1 cellular context compared by ENCODE assay signal in genomic region chr19:4851551-4852290, GRCh38.
A peak's percentile ranks its signal among the peaks of the same experiment; 100 is the strongest.
TF ChIP-seq lines count a peak whose summit lies in the region.

No MANE protein-coding gene starts in this region.

TF ChIP-seq in HepG2, 621 proteins besides CTCF, POLR2A, EP300 and RAD21 (continued from another document and continues in another):
- peak; percentile 51; the same call in 1 of the 2 replicates for TF ChIP-seq ARID4A (CRISPR knock-in tag; IDR thresholded peaks at IDR 0.05; ENCODE audit: borderline replicate concordance)
- no peak for TF ChIP-seq SP140L (CRISPR knock-in tag; IDR thresholded peaks at IDR 0.05; ENCODE audit: borderline replicate concordance)
- TF ChIP-seq HNRNPUL1 (IDR thresholded peaks at IDR 0.05; ENCODE audit: low read depth, low read length), result no peak
- no peak for TF ChIP-seq NONO (IDR thresholded peaks at IDR 0.05)
- no peak for TF ChIP-seq NONO (CRISPR knock-in tag; conservative IDR thresholded peaks at IDR 0.05)
- no peak for TF ChIP-seq ZFP41 (CRISPR knock-in tag; IDR thresholded peaks at IDR 0.05; ENCODE audit: borderline replicate concordance)
- no peak for TF ChIP-seq ZNF512B (CRISPR knock-in tag; IDR thresholded peaks at IDR 0.05; ENCODE audit: borderline replicate concordance)
- TF ChIP-seq FOXA1 (IDR thresholded peaks at IDR 0.05), result no peak
- 0 out of 2 replicates have a peak, but pooled peaks have one; percentile 23 for TF ChIP-seq FOXA1 (CRISPR knock-in tag; IDR thresholded peaks at IDR 0.05)
- TF ChIP-seq ZMYM2 (CRISPR knock-in tag; IDR thresholded peaks at IDR 0.05), result no peak
- no peak for TF ChIP-seq ZNF337 (CRISPR knock-in tag; IDR thresholded peaks at IDR 0.05; ENCODE audit: borderline replicate concordance, low read depth)
- TF ChIP-seq ZNF451 (CRISPR knock-in tag; IDR thresholded peaks at IDR 0.05), result no peak
- TF ChIP-seq ZNF710 (CRISPR knock-in tag; IDR thresholded peaks at IDR 0.05; ENCODE audit: borderline replicate concordance), result peak; percentile 35; the same call in 1 of the 2 replicates
- no peak for TF ChIP-seq KDM4B (CRISPR knock-in tag; IDR thresholded peaks at IDR 0.05)
- peak; percentile 67; the same call in 1 of the 2 replicates for TF ChIP-seq ZNF839 (CRISPR knock-in tag; IDR thresholded peaks at IDR 0.05; ENCODE audit: borderline replicate concordance)
- TF ChIP-seq ZNF615 (CRISPR knock-in tag; IDR thresholded peaks at IDR 0.05; ENCODE audit: borderline replicate concordance), result no peak
- TF ChIP-seq FLYWCH1 (CRISPR knock-in tag; IDR thresholded peaks at IDR 0.05), result no peak
- no peak for TF ChIP-seq KLF13 (CRISPR knock-in tag; IDR thresholded peaks at IDR 0.05)
- no peak for TF ChIP-seq ZNF772 (CRISPR knock-in tag; IDR thresholded peaks at IDR 0.05)
- TF ChIP-seq ZNF670 (CRISPR knock-in tag; IDR thresholded peaks at IDR 0.05; ENCODE audit: borderline replicate concordance), result no peak
- peak; percentile 74; the same call in 1 of the 2 replicates for TF ChIP-seq MAZ (IDR thresholded peaks at IDR 0.05; ENCODE audit: borderline replicate concordance, low read depth, low read length)
- peak; percentile 93 for TF ChIP-seq MAZ (CRISPR knock-in tag; IDR thresholded peaks at IDR 0.05; ENCODE audit: low read depth)
- TF ChIP-seq SPEN (CRISPR knock-in tag; IDR thresholded peaks at IDR 0.05; ENCODE audit: low read depth), result peak; percentile 52; the same call in 1 of the 2 replicates
- TF ChIP-seq MED1 (CRISPR knock-in tag; IDR thresholded peaks at IDR 0.05), result no peak
- TF ChIP-seq MAX (IDR thresholded peaks at IDR 0.05), result peak; percentile 54; the same call in 1 of the 2 replicates
- peak; percentile 43; the same call in 1 of the 2 replicates for TF ChIP-seq SAP130 (CRISPR knock-in tag; IDR thresholded peaks at IDR 0.05; ENCODE audit: low read depth)
- no peak for TF ChIP-seq ZNF652 (CRISPR knock-in tag; IDR thresholded peaks at IDR 0.05; ENCODE audit: borderline replicate concordance, low read depth)
- TF ChIP-seq DPF2 (CRISPR knock-in tag; IDR thresholded peaks at IDR 0.05; ENCODE audit: borderline replicate concordance, low read depth), result no peak
- no peak for TF ChIP-seq GATA4 (IDR thresholded peaks at IDR 0.05; ENCODE audit: borderline replicate concordance, low read depth)
- no peak for TF ChIP-seq CEBPB (IDR thresholded peaks at IDR 0.05; ENCODE audit: borderline replicate concordance, low read depth, low read length)
- no peak for TF ChIP-seq ZNF737 (CRISPR knock-in tag; IDR thresholded peaks at IDR 0.05; ENCODE audit: borderline replicate concordance)
- TF ChIP-seq ZKSCAN1 (IDR thresholded peaks at IDR 0.05; ENCODE audit: low read length), result no peak
- no peak; the same call in 1 of the 2 replicates for TF ChIP-seq GATAD1 (CRISPR knock-in tag; IDR thresholded peaks at IDR 0.05)
- no peak for TF ChIP-seq ZBTB20 (CRISPR knock-in tag; IDR thresholded peaks at IDR 0.05; ENCODE audit: borderline replicate concordance, low read depth)
- peak; percentile 45; the same call in 1 of the 2 replicates for TF ChIP-seq CREM (IDR thresholded peaks at IDR 0.05)
- TF ChIP-seq CREM (CRISPR knock-in tag; IDR thresholded peaks at IDR 0.05), result no peak
- no peak for TF ChIP-seq HMGA1 (CRISPR knock-in tag; conservative IDR thresholded peaks at IDR 0.05)
- TF ChIP-seq PTBP1 (IDR thresholded peaks at IDR 0.05; ENCODE audit: low read depth, low read length, poor library complexity, severe bottlenecking), result no peak
- no peak for TF ChIP-seq HOXD1 (CRISPR knock-in tag; IDR thresholded peaks at IDR 0.05)
- no peak for TF ChIP-seq ZNF816 (CRISPR knock-in tag; IDR thresholded peaks at IDR 0.05; ENCODE audit: borderline replicate concordance)
- TF ChIP-seq RARG (CRISPR knock-in tag; IDR thresholded peaks at IDR 0.05; ENCODE audit: low read depth), result no peak
- TF ChIP-seq ZKSCAN8 (CRISPR knock-in tag; IDR thresholded peaks at IDR 0.05; ENCODE audit: borderline replicate concordance), result no peak
- no peak for TF ChIP-seq RERE (CRISPR knock-in tag; IDR thresholded peaks at IDR 0.05; ENCODE audit: low read depth)
- TF ChIP-seq ZFYVE20 (CRISPR knock-in tag; IDR thresholded peaks at IDR 0.05; ENCODE audit: borderline replicate concordance, low read depth), result no peak
- TF ChIP-seq ZBTB26 (CRISPR knock-in tag; IDR thresholded peaks at IDR 0.05; ENCODE audit: borderline replicate concordance), result no peak
- TF ChIP-seq MXI1 (IDR thresholded peaks at IDR 0.05; ENCODE audit: borderline replicate concordance, low read depth, low read length), result peak; percentile 60; the same call in 1 of the 3 replicates
- no peak for TF ChIP-seq ZBTB21 (CRISPR knock-in tag; IDR thresholded peaks at IDR 0.05)
- TF ChIP-seq CCAR2 (optimal IDR thresholded peaks at IDR 0.05; ENCODE audit: low read depth, low read length), result peak; percentile 29
- TF ChIP-seq IRF9 (CRISPR knock-in tag; IDR thresholded peaks at IDR 0.05; ENCODE audit: borderline replicate concordance), result 0 out of 2 replicates have a peak, but pooled peaks have one; percentile 35
- no peak for TF ChIP-seq CBX1 (IDR thresholded peaks at IDR 0.05; ENCODE audit: low read depth)
